ENCODE assay signal across 8 cellular contexts in the genomic region with DNA sequence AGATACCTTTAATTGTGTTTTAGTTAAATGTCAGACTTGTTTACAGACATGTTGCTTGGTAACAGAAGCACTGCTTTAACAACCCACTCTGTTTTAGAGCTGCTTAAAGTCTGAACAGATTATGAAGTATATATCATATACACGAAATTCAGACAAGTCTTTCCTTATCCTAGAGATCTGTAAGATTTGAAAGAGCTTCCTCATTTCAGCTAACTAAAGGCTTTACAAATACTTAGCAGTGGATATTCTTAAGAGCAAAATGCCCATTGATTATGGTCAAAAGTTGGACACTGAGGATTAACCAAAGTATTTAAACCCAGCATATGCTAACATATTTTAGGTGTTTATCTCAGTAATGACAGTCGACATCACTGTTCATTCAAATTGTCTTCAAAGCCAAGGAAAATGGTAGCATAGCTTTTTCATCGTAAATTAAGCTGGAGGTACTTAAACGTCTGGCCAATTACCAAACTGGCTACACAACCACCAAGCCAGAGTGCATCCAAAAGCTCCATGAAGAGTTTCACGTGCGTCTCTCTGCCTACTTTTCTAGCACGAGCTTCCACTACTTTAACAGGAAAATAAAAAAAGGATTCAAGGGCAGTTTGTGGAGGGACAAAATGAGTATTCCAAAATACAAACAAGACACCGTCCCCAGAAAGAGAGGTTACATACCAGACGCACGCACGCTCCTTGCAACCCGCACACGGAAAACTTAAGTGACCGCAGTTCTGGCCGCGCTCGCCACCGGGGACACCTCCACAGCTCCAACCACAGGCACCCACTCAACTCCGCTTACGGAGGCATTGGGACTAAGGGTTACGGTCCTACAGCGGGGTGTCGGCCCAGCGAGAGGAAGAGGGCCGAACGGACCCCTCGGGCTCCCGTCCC. TPM values are rescaled to one million over a fixed set of nuclear protein-coding genes. Genes with fewer than 3 reads are reported as not detected.
DNase-seq lines count a peak whose midpoint lies in the region; ATAC-seq and TF ChIP-seq lines count a peak whose summit lies in the region.

No MANE protein-coding gene starts in this region.

- TF ChIP-seq POLR2A in testis (IDR thresholded peaks at IDR 0.05) = no peak

- H3K36me3 ChIP-seq in liver (ENCODE audit: control insufficient read depth in 4 of 4, insufficient read depth in 3 of 4, low read depth in 1 of 4, low read length in 3 of 4) (no peaks in the 10 kb centered on the region), testis (ENCODE audit: low read depth, missing control alignments) (no peaks in the 10 kb centered on the region)

- WGBS in liver = under 1% methylated on average over 28 of the region's 28 CpGs
- WGBS in testis, 2 donors = 1% methylated on average over 19 to 26 of the region's 28 CpGs

- intact Hi-C loops in testis (cut with DNase I; ENCODE audit: low total_unique reads) = loop anchor here (5.0 kb wide), 1 partner anchor 782 kb away; a partner anchor contains a TSS

- peak overlapping the region; percentile 61 to 92 for H3K9ac ChIP-seq in liver (ENCODE audit: low read depth in 1 of 2, low read length in 2 of 2)

- H3K27me3 ChIP-seq in liver (ENCODE audit: control insufficient read depth in 4 of 4, insufficient read depth in 4 of 4, low read length in 3 of 4) (no peaks in the 10 kb centered on the region), testis (no peaks in the 10 kb centered on the region)

- peak; percentile 77 for DNase-seq in OCI-M1 (lab: John Stamatoyannopoulos, UW)
- DNase-seq in cerebellum (ENCODE audit: low spot score) = peak; percentile 13
- no peak for DNase-seq in testis
- no peak for DNase-seq in EL

- H3K4me3 ChIP-seq in liver (ENCODE audit: low read depth in 1 of 3, low read length in 3 of 3) (peak overlapping the region; percentile 77 to 91 (median 85)), testis (peak overlapping the region; percentile 82 to 87)

- TF ChIP-seq RAD21 in liver (IDR thresholded peaks at IDR 0.05) = no peak

- H3K27ac ChIP-seq in C4-2B (peak overlapping the region; percentile 78), liver (ENCODE audit: low read depth in 1 of 2, low read length in 2 of 2) (peak overlapping the region; percentile 92 to 98), testis (peak overlapping the region; percentile 92 to 93)

- H3K4me1 ChIP-seq in liver (ENCODE audit: control insufficient read depth in 4 of 4, insufficient read depth in 4 of 4, low read length in 3 of 4) (peaks cover 0 to 15% (median 3%) of the 10 kb centered on the region in 4 donors), testis (no peaks in the 10 kb centered on the region)

- ATAC-seq in GM18907 (IDR thresholded peaks at IDR 0.05; ENCODE audit: unreplicated experiment) (peak; percentile 49), HG03280 (IDR thresholded peaks at IDR 0.05; ENCODE audit: unreplicated experiment) (peak; percentile 32)

- H3K9me3 ChIP-seq in liver (ENCODE audit: control insufficient read depth in 4 of 4, low read length in 3 of 4) = no peaks in the 10 kb centered on the region
- H3K9me3 ChIP-seq in testis = no peaks in the 10 kb centered on the region

- no peak for TF ChIP-seq CTCF in C4-2B (conservative IDR thresholded peaks at IDR 0.05)
- no peak for TF ChIP-seq CTCF in liver (IDR thresholded peaks at IDR 0.05; ENCODE audit: low read depth, low read length, missing input control)
- TF ChIP-seq CTCF in testis (IDR thresholded peaks at IDR 0.05) = no peak

TF ChIP-seq in liver, 16 proteins besides CTCF, POLR2A, EP300 and RAD21:
- TF ChIP-seq, protein P1, sequence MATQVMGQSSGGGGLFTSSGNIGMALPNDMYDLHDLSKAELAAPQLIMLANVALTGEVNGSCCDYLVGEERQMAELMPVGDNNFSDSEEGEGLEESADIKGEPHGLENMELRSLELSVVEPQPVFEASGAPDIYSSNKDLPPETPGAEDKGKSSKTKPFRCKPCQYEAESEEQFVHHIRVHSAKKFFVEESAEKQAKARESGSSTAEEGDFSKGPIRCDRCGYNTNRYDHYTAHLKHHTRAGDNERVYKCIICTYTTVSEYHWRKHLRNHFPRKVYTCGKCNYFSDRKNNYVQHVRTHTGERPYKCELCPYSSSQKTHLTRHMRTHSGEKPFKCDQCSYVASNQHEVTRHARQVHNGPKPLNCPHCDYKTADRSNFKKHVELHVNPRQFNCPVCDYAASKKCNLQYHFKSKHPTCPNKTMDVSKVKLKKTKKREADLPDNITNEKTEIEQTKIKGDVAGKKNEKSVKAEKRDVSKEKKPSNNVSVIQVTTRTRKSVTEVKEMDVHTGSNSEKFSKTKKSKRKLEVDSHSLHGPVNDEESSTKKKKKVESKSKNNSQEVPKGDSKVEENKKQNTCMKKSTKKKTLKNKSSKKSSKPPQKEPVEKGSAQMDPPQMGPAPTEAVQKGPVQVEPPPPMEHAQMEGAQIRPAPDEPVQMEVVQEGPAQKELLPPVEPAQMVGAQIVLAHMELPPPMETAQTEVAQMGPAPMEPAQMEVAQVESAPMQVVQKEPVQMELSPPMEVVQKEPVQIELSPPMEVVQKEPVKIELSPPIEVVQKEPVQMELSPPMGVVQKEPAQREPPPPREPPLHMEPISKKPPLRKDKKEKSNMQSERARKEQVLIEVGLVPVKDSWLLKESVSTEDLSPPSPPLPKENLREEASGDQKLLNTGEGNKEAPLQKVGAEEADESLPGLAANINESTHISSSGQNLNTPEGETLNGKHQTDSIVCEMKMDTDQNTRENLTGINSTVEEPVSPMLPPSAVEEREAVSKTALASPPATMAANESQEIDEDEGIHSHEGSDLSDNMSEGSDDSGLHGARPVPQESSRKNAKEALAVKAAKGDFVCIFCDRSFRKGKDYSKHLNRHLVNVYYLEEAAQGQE (IDR thresholded peaks at IDR 0.05) = no peak
- TF ChIP-seq FOXA2 (IDR thresholded peaks at IDR 0.05) (no peak), NR2F2 (IDR thresholded peaks at IDR 0.05) (no peak), HNF4G (IDR thresholded peaks at IDR 0.05) (no peak), FOXA1 (IDR thresholded peaks at IDR 0.05) (no peak), EGR1 (IDR thresholded peaks at IDR 0.05; ENCODE audit: low read depth in 2 of 2) (no peak), TAF1 (conservative IDR thresholded peaks at IDR 0.05) (no peak)
- TF ChIP-seq, protein P2, sequence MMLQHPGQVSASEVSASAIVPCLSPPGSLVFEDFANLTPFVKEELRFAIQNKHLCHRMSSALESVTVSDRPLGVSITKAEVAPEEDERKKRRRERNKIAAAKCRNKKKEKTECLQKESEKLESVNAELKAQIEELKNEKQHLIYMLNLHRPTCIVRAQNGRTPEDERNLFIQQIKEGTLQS (IDR thresholded peaks at IDR 0.05) = no peak
- TF ChIP-seq, protein P3, sequence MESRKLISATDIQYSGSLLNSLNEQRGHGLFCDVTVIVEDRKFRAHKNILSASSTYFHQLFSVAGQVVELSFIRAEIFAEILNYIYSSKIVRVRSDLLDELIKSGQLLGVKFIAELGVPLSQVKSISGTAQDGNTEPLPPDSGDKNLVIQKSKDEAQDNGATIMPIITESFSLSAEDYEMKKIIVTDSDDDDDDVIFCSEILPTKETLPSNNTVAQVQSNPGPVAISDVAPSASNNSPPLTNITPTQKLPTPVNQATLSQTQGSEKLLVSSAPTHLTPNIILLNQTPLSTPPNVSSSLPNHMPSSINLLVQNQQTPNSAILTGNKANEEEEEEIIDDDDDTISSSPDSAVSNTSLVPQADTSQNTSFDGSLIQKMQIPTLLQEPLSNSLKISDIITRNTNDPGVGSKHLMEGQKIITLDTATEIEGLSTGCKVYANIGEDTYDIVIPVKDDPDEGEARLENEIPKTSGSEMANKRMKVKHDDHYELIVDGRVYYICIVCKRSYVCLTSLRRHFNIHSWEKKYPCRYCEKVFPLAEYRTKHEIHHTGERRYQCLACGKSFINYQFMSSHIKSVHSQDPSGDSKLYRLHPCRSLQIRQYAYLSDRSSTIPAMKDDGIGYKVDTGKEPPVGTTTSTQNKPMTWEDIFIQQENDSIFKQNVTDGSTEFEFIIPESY (IDR thresholded peaks at IDR 0.05) = no peak

RNA-seq across cellular contexts. Expression of a gene that starts 0.5 kb away (rescaled TPM):
- total RNA-seq in cerebellum = 26.7 TPM
- 1 to 10 TPM; 7.1 to 8.4 TPM for total RNA-seq in liver
- 1 to 10 TPM; 1.9 to 3.4 TPM for polyA plus RNA-seq in liver
- total RNA-seq in testis = 10 to 100 TPM; 48.4 to 64.1 TPM
- polyA plus RNA-seq in testis (ENCODE audit: insufficient read depth, low read depth, low replicate concordance) = 17.9 TPM

Comparison
In these comparisons a context has a peak if more than half of its experiments do, and no peak if none do; other contexts are left out.
1. DNase-seq: peak in OCI-M1 (single experiment) and cerebellum (single experiment); none in testis (single experiment) and EL (single experiment).
2. Peak in every context shown above with its lines, with median percentiles within 50 percentile points of each other: H3K27ac ChIP-seq.